Comparison of ENCODE assay signal across 12 cellular contexts in the genomic region with DNA sequence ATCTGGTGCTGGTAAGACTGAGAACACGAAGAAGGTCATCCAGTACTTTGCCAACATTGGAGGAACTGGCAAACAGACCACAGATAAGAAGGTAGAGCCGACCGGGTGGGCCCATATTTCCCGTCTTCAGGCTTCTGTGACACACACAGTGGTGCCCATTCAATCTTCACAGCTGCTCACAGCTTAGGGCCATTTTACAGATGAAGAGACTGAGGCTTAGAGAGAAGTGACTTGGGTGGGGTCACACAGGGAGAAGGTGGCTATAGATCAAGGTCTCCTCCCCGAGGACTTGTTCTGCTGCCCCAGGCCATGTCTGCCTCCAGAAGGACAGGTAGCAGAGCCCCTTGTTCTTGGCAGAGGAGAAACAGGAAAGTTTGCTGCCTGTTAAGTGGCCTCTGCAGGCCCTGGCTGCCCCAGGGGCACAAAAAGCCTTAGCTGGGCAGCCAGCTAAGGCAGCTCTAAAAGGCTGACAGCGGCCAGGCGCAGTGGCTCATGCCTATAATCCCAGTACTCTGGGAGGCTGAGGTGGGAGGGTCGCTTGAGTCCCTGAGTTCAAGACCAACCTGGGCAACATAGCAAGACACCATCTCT. TPM values are rescaled to one million over a fixed set of nuclear protein-coding genes. Genes with fewer than 3 reads are reported as not detected.
"Had no signal": no experiment of that assay in that cellular context is flagged by ENCODE, and none has a peak within 500 bp of the region (broad histone marks: within the 10 kb centered on the region; RNA-seq: fewer than 3 reads in every experiment).

No MANE protein-coding gene starts in this region.

- H3K27ac ChIP-seq: GM23248 had no signal

- H2AFZ ChIP-seq: GM23248, GM23338 had no signal

- H3K9ac ChIP-seq: GM23248 had no signal

- ATAC-seq: GM23338, HCT116 had no signal

- H3K9me3 ChIP-seq: HAP-1 had no signal

- FAIRE-seq: H1, H54 had no signal

- H3K4me3 ChIP-seq: GM23248, GM23338, HAP-1 had no signal

- H3K4me2 ChIP-seq: GM23338 had no signal

- DNase-seq: GM23248, GOT3, H7, H9, HCEC 1CT, HFFc6 had no signal

- H3K36me3 ChIP-seq: HAP-1 had no signal

RNA-seq across cellular contexts. Expression of a gene that starts 22.6 kb away (rescaled TPM):
- total RNA-seq: GM23248, GM23338, H1, H7, H9 had no signal
- polyA plus RNA-seq: GM23248, GM23338, H1 had no signal

RNA-seq across cellular contexts. Expression of a gene that starts 42.2 kb away (rescaled TPM):
- total RNA-seq: GM23248, GM23338, H1, H4, H7, H9, HFFc6 had no signal
- polyA plus RNA-seq: GM23248, GM23338, H1 had no signal
